Comparison of ENCODE assay signal across 8 cellular contexts in the genomic region with DNA sequence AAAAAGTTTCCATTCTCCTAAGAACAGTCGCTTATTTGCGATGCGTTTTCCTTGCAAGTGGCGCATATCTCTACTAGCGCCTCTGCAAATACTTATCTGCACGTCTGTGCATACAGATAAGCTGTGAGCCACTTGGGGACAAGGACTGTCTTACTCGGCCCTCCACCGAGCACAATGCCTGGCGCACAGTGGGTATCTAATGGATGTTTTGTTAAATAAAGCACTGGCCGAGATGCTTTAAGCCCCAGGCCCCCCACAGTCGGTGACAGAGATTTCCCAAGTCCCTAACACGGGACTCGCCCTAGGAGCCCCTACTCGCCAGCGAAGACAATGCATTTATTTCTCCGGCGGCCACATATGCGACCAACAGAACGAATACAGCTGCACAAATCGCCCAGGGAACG. TPM values are rescaled to one million over a fixed set of nuclear protein-coding genes. Genes with fewer than 3 reads are reported as not detected.
DNase-seq lines count a peak whose midpoint lies in the region; ATAC-seq and TF ChIP-seq lines count a peak whose summit lies in the region.

No MANE protein-coding gene starts in this region.

- no peaks in the 10 kb centered on the region for H3K27me3 Mint-ChIP-seq in activated CD8-positive, alpha-beta memory T cell treated with anti-CD3 and anti-CD28 coated beads, Interleukin-2, amount 10 ng/mL, durations not matched to agents 7 days and 5 days
- no peaks in the 10 kb centered on the region for H3K27me3 Mint-ChIP-seq in neural crest cell (ENCODE audit: low read depth)

- peaks cover 18% of the 10 kb centered on the region for H3K36me3 Mint-ChIP-seq in activated CD8-positive, alpha-beta memory T cell treated with anti-CD3 and anti-CD28 coated beads, Interleukin-2, amount 10 ng/mL, durations not matched to agents 7 days and 5 days
- H3K36me3 Mint-ChIP-seq in neural crest cell (ENCODE audit: low read depth), result peaks cover 18% of the 10 kb centered on the region

- H3K9me3 Mint-ChIP-seq in activated CD8-positive, alpha-beta memory T cell treated with anti-CD3 and anti-CD28 coated beads, Interleukin-2, amount 10 ng/mL, durations not matched to agents 7 days and 5 days (ENCODE audit: low read depth), result no peaks in the 10 kb centered on the region
- H3K9me3 Mint-ChIP-seq in neural crest cell, result peaks cover 3% of the 10 kb centered on the region

- CTCF ChIA-PET in activated CD8-positive, alpha-beta memory T cell treated with anti-CD3 and anti-CD28 coated beads, Interleukin-2, amount 10 ng/mL, durations not matched to agents 7 days and 5 days (lab: Charles Lee), result interaction anchor here (1.0 kb wide), 1 partner anchor 83 kb away, joined by 3 read pairs; no protein-coding TSS in a partner anchor

- peaks cover 32% of the 10 kb centered on the region for H3K4me1 Mint-ChIP-seq in activated CD8-positive, alpha-beta memory T cell treated with anti-CD3 and anti-CD28 coated beads, Interleukin-2, amount 10 ng/mL, durations not matched to agents 7 days and 5 days
- H3K4me1 Mint-ChIP-seq in neural crest cell, result peaks cover 19% of the 10 kb centered on the region

- DNase-seq in activated CD8-positive, alpha-beta memory T cell treated with anti-CD3 and anti-CD28 coated beads, Interleukin-2, amount 10 ng/mL, durations not matched to agents 7 days and 5 days, result peak; percentile 60
- DNase-seq in activated CD8-positive, alpha-beta memory T cell treated with anti-CD3 and anti-CD28 coated beads for 24 hours, result no peak
- DNase-seq in Jurkat, Clone E6-1 (ENCODE audit: low read depth, low spot score), result peak; percentile 39
- DNase-seq in fibroblast of the conjunctiva (ENCODE audit: low read depth), result peak; percentile 4
- no peak for DNase-seq in neural crest cell (ENCODE audit: low read depth, low spot score)
- DNase-seq in ureter (ENCODE audit: low spot score), result no peak

- ATAC-seq in activated CD8-positive, alpha-beta memory T cell treated with anti-CD3 and anti-CD28 coated beads, Interleukin-2, amount 10 ng/mL, durations not matched to agents 7 days and 5 days, result peak; percentile 51
- peak; percentile 35 for ATAC-seq in GM21717 (IDR thresholded peaks at IDR 0.05; ENCODE audit: unreplicated experiment)

- TF ChIP-seq CTCF in WI38 (IDR thresholded peaks at IDR 0.05; ENCODE audit: low read depth, low read length) (no peak), neural crest cell (conservative IDR thresholded peaks at IDR 0.05) (no peak)

- peak overlapping the region; percentile 84 for H3K27ac Mint-ChIP-seq in activated CD8-positive, alpha-beta memory T cell treated with anti-CD3 and anti-CD28 coated beads, Interleukin-2, amount 10 ng/mL, durations not matched to agents 7 days and 5 days
- peak overlapping the region; percentile 99 for H3K27ac Mint-ChIP-seq in neural crest cell (ENCODE audit: unreplicated experiment)

- H3K4me3 ChIP-seq in Jurkat, Clone E6-1 (ENCODE audit: low read length), result peak overlapping the region; percentile 89
- H3K4me3 ChIP-seq in WI38 (ENCODE audit: low read depth, low read length), result peak overlapping the region; percentile 91

- H3K4me3 Mint-ChIP-seq in activated CD8-positive, alpha-beta memory T cell treated with anti-CD3 and anti-CD28 coated beads, Interleukin-2, amount 10 ng/mL, durations not matched to agents 7 days and 5 days, result peak overlapping the region; percentile 94
- peak overlapping the region; percentile 100 for H3K4me3 Mint-ChIP-seq in neural crest cell

RNA-seq across cellular contexts. Expression of a gene that starts 0.5 kb away (rescaled TPM):
- 10 to 100 TPM; 31.3 to 37.7 TPM for total RNA-seq in activated CD8-positive, alpha-beta memory T cell treated with anti-CD3 and anti-CD28 coated beads, Interleukin-2, amount 10 ng/mL, durations not matched to agents 7 days and 5 days
- polyA plus RNA-seq in Jurkat, Clone E6-1 (2012; ENCODE audit: insufficient read depth, insufficient read length), result 35.8 TPM
- 47.4 and 51.6 TPM in 2 replicates for total RNA-seq in neural crest cell
- total RNA-seq in ureter, result 36.8 TPM

RNA-seq across cellular contexts. Expression of a gene that starts 43.6 kb away (rescaled TPM):
- 10 to 100 TPM; 32.5 to 36.0 TPM for total RNA-seq in activated CD8-positive, alpha-beta memory T cell treated with anti-CD3 and anti-CD28 coated beads, Interleukin-2, amount 10 ng/mL, durations not matched to agents 7 days and 5 days
- polyA plus RNA-seq in Jurkat, Clone E6-1 (2012; ENCODE audit: insufficient read depth, insufficient read length), result 24.1 TPM
- total RNA-seq in neural crest cell (17.4 and 18.6 TPM in 2 replicates), ureter (27.5 TPM)

Comparison
In these comparisons a context has a peak if more than half of its experiments do, and no peak if none do; other contexts are left out.
1. DNase-seq: peak in activated CD8-positive, alpha-beta memory T cell treated with anti-CD3 and anti-CD28 coated beads, Interleukin-2, amount 10 ng/mL, durations not matched to agents 7 days and 5 days (single experiment), Jurkat, Clone E6-1 (single experiment) and fibroblast of the conjunctiva (single experiment); none in activated CD8-positive, alpha-beta memory T cell treated with anti-CD3 and anti-CD28 coated beads for 24 hours (single experiment), neural crest cell (single experiment) and ureter (single experiment).